In the genomic region with DNA sequence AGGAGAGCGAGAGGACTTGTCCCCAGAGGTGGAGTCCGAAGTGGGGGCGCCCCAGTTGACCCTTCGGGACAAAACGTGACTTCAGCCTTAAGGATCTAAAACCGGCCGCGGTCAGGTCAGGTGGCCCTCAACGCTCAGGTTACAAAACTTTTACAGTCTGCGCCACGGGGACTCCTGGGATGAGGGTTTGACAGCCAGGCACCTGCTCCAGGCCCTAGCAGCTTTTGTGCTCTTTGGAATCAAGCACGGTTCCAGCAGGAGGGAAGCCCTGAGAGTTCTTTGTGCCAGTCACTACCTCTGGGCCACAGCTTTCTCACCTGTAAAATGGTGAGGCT, we compare ENCODE assay signal across 8 cellular contexts. TPM values are rescaled to one million over a fixed set of nuclear protein-coding genes. Genes with fewer than 3 reads are reported as not detected.
DNase-seq lines count a peak whose midpoint lies in the region; ATAC-seq and TF ChIP-seq lines count a peak whose summit lies in the region.

No MANE protein-coding gene starts in this region.

- H3K4me1 ChIP-seq in esophagus muscularis mucosa: peaks cover 22 to 54% (median 38%) of the 10 kb centered on the region in 4 donors

- TF ChIP-seq CTCF in Calu3 (IDR thresholded peaks at IDR 0.05; ENCODE audit: unreplicated experiment) (no peak), esophagus muscularis mucosa (IDR thresholded peaks at IDR 0.05) (no peak), omental fat pad (IDR thresholded peaks at IDR 0.05) (no peak)

- no peaks in the 10 kb centered on the region for H3K27me3 Mint-ChIP-seq in Calu3 (ENCODE audit: unreplicated experiment)

- BruUV-seq in Calu3 (replicated peaks; lab: Mats Ljungman, UMichigan): no TSS peak

- ATAC-seq in omental fat pad (ENCODE audit: low FRiP score): peak; percentile 3
- ATAC-seq in HG03342 (IDR thresholded peaks at IDR 0.05; ENCODE audit: unreplicated experiment): no peak

- H3K27ac Mint-ChIP-seq in Calu3 (ENCODE audit: unreplicated experiment): peak overlapping the region; percentile 77

- H3K27me3 ChIP-seq in esophagus muscularis mucosa: no peaks in the 10 kb centered on the region

- intact Hi-C loops in Calu3 (cut with micrococcal nuclease; ENCODE audit: unreplicated experiment): no loop called here
- intact Hi-C loops in esophagus muscularis mucosa (cut with DNase I): no loop called here

- 19% methylated on average over 3 of the region's 12 CpGs for WGBS in esophagus muscularis mucosa

- CTCF ChIA-PET in Calu3 (lab: Charles Lee): no interaction called here

- peaks cover 10% of the 10 kb centered on the region for H3K36me3 Mint-ChIP-seq in Calu3 (ENCODE audit: insufficient read depth, unreplicated experiment)

- DNase-seq in Calu3 (no peak), NCI-H510A (lab: John Stamatoyannopoulos, UW) (peak; percentile 68), esophagus muscularis mucosa (ENCODE audit: extremely low spot score) (no peak), omental fat pad (ENCODE audit: low spot score) (no peak), SIG-M5 (lab: John Stamatoyannopoulos, UW) (no peak), Kasumi-1 (lab: John Stamatoyannopoulos, UW) (no peak)
- DNase-seq in activated naive CD4-positive, alpha-beta T cell (lab: John Stamatoyannopoulos, UW): no peak

- peak overlapping the region; percentile 58 to 63 (median 60) for H3K4me3 ChIP-seq in esophagus muscularis mucosa

- H3K9me3 Mint-ChIP-seq in Calu3 (ENCODE audit: low read depth, unreplicated experiment): no peaks in the 10 kb centered on the region

- peak overlapping the region; percentile 86 to 94 (median 90) for H3K27ac ChIP-seq in esophagus muscularis mucosa (replicated peaks in 1 of 4)

- no peak for TF ChIP-seq EP300 in esophagus muscularis mucosa (IDR thresholded peaks at IDR 0.05)

- TF ChIP-seq POLR2A in esophagus muscularis mucosa (IDR thresholded peaks at IDR 0.05; ENCODE audit: low read depth): no peak

- H3K36me3 ChIP-seq in esophagus muscularis mucosa: no peaks in the 10 kb centered on the region

- H3K4me1 Mint-ChIP-seq in Calu3 (ENCODE audit: low read depth, unreplicated experiment): no peaks in the 10 kb centered on the region

- H3K9me3 ChIP-seq in esophagus muscularis mucosa: no peaks in the 10 kb centered on the region

- no peak overlapping the region for H3K4me3 Mint-ChIP-seq in Calu3 (ENCODE audit: low read depth, unreplicated experiment)

RNA-seq across cellular contexts. Expression of a gene that starts 0.3 kb away (rescaled TPM):
- 5.1 and 5.3 TPM in 2 replicates for total RNA-seq in Calu3 (2022)
- 1 to 10 TPM; 4.3 to 7.1 (median 5.9) TPM for total RNA-seq in esophagus muscularis mucosa
- 1 to 10 TPM in 3 of 4 donors, under 1 TPM in 1; 0.48 to 5.6 (median 1.5) TPM for total RNA-seq in omental fat pad

RNA-seq across cellular contexts. Expression of a gene that starts 6.0 kb away (rescaled TPM):
- 27.4 and 33.2 TPM in 2 replicates for total RNA-seq in Calu3 (2022)
- 10 to 100 TPM in 3 of 4 donors, 1 to 10 TPM in 1; 9.1 to 20.3 (median 16.9) TPM for total RNA-seq in esophagus muscularis mucosa
- 10 to 100 TPM; 10.7 to 17.0 (median 13.2) TPM for total RNA-seq in omental fat pad

RNA-seq across cellular contexts. Expression of a gene that starts 18.5 kb away (rescaled TPM):
- 24.7 and 25.0 TPM in 2 replicates for total RNA-seq in Calu3 (2022)
- total RNA-seq in esophagus muscularis mucosa: 10 to 100 TPM; 24.5 to 40.7 (median 32.9) TPM
- 10 to 100 TPM; 20.4 to 47.1 (median 24.4) TPM for total RNA-seq in omental fat pad

RNA-seq across cellular contexts. Expression of a gene that starts 57.1 kb away (rescaled TPM):
- total RNA-seq in Calu3 (2022) (63.4 and 65.4 TPM in 2 replicates), esophagus muscularis mucosa (100 to 1,000 TPM in 1 of 4 donors, 10 to 100 TPM in 3; 52.3 to 111 (median 79.0) TPM), omental fat pad (10 to 100 TPM; 40.1 to 68.3 (median 54.8) TPM)
